ENCODE assay signal across 20 cellular contexts in the genomic region with DNA sequence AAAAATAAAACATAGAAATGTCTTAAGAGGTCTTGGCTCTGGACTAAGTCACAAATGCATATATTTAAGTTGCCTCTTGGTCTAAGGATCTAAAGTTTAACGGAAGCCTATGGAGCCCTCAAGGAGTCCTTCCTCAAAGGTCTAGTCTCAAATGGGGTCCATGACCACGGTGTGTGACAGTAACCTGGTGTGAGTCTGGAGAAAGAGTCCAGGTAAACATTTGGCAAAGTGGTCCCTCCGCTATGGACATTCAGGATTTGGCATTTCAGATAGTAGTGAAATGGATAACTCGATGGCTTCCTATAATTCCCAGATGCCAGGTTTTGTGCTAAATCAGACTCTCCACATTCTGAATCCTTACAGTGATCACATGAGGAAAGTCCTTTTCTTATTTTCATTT. TPM values are rescaled to one million over a fixed set of nuclear protein-coding genes. Genes with fewer than 3 reads are reported as not detected.
DNase-seq lines count a peak whose midpoint lies in the region; ATAC-seq and TF ChIP-seq lines count a peak whose summit lies in the region.
"Had no signal": no experiment of that assay in that cellular context is flagged by ENCODE, and none has a peak within 500 bp of the region (broad histone marks: within the 10 kb centered on the region; RNA-seq: fewer than 3 reads in every experiment).

No MANE protein-coding gene starts in this region.

- no peaks in the 10 kb centered on the region for H3K27me3 Mint-ChIP-seq in activated T-cell treated with anti-CD3 and anti-CD28 coated beads, Interleukin-2, amount 50 U/mL, for 72 hours (ENCODE audit: low read depth)
- no peaks in the 10 kb centered on the region for H3K27me3 Mint-ChIP-seq in activated T-cell treated with anti-CD3 and anti-CD28 coated beads, Interleukin-2, amount 50 U/mL, for 4 hours (ENCODE audit: low read depth)
- H3K27me3 Mint-ChIP-seq in activated T-helper 17 cell treated with anti-CD3 and anti-CD28 coated beads, Interleukin-2, amount 50 U/mL, for 72 hours = no peaks in the 10 kb centered on the region
- no peaks in the 10 kb centered on the region for H3K27me3 Mint-ChIP-seq in naive thymus-derived CD8-positive, alpha-beta T cell

- no peaks in the 10 kb centered on the region for H3K27me3 ChIP-seq in HCT116 (ENCODE audit: insufficient read depth, low read length)
- H3K27me3 ChIP-seq in suprapubic skin = no peaks in the 10 kb centered on the region

- intact Hi-C loops in HCT116 (cut with micrococcal nuclease) = no loop called here

- H3K9me3 ChIP-seq in HCT116 (ENCODE audit: control insufficient read depth in 1 of 2, insufficient read depth in 1 of 2, low read depth in 1 of 2, low read length in 2 of 2) = no peaks in the 10 kb centered on the region
- H3K9me3 ChIP-seq in suprapubic skin = no peaks in the 10 kb centered on the region
- H3K9me3 ChIP-seq: SK-N-SH, thoracic aorta had no signal

- H3K4me1 ChIP-seq in HCT116 (ENCODE audit: control insufficient read depth in 1 of 2, insufficient read depth in 2 of 2, low read length in 2 of 2) (peaks cover 8 to 35% of the 10 kb centered on the region in 2 experiments; a peak in 3 of 4 replicates), suprapubic skin (no peaks in the 10 kb centered on the region)

- H3K4me1 Mint-ChIP-seq in activated T-cell treated with anti-CD3 and anti-CD28 coated beads, Interleukin-2, amount 50 U/mL, for 72 hours (ENCODE audit: low read depth) = peaks cover 94% of the 10 kb centered on the region
- peaks cover 92% of the 10 kb centered on the region for H3K4me1 Mint-ChIP-seq in activated T-cell treated with anti-CD3 and anti-CD28 coated beads, Interleukin-2, amount 50 U/mL, for 4 hours (ENCODE audit: low read depth)
- H3K4me1 Mint-ChIP-seq in activated T-helper 17 cell treated with anti-CD3 and anti-CD28 coated beads, Interleukin-2, amount 50 U/mL, for 72 hours = peaks cover 48% of the 10 kb centered on the region
- peaks cover 44 to 96% (median 93%) of the 10 kb centered on the region in 4 donors for H3K4me1 Mint-ChIP-seq in naive thymus-derived CD8-positive, alpha-beta T cell

- TF ChIP-seq RAD21 in HCT116 (IDR thresholded peaks at IDR 0.05; ENCODE audit: low read depth) = no peak

- no peak for ATAC-seq in activated T-cell treated with anti-CD3 and anti-CD28 coated beads, Interleukin-2, amount 50 U/mL, for 72 hours (replicated peaks in 1 of 2)
- no peak for ATAC-seq in activated T-cell treated with anti-CD3 and anti-CD28 coated beads, Interleukin-2, amount 50 U/mL, for 4 hours
- ATAC-seq in HCT116 (no peak), GM19455 (IDR thresholded peaks at IDR 0.05; ENCODE audit: unreplicated experiment) (no peak), GM21423 (IDR thresholded peaks at IDR 0.05; ENCODE audit: unreplicated experiment) (no peak)
- no peak for ATAC-seq in activated T-helper 17 cell treated with anti-CD3 and anti-CD28 coated beads, Interleukin-2, amount 50 U/mL, for 72 hours (replicated peaks)
- ATAC-seq in naive thymus-derived CD8-positive, alpha-beta T cell = no peak
- ATAC-seq: left lobe of liver had no signal

- TF ChIP-seq CTCF in HCT116 (IDR thresholded peaks at IDR 0.05 in 2 of 3, conservative IDR thresholded peaks at IDR 0.05 in 1 of 3; ENCODE audit: borderline replicate concordance in 1 of 3, insufficient read depth in 1 of 3, low read depth in 2 of 3, low read length in 2 of 3) (no peak), suprapubic skin (IDR thresholded peaks at IDR 0.05) (no peak)

- no peak overlapping the region for H3K9ac ChIP-seq in HCT116 (ENCODE audit: low read length)
- H3K9ac ChIP-seq: KMS-11, SK-N-SH had no signal

- no peaks in the 10 kb centered on the region for H3K36me3 ChIP-seq in HCT116 (ENCODE audit: control insufficient read depth in 1 of 2, insufficient read depth in 2 of 2, low read length in 2 of 2)
- no peaks in the 10 kb centered on the region for H3K36me3 ChIP-seq in suprapubic skin
- H3K36me3 ChIP-seq: thoracic aorta had no signal

- TF ChIP-seq POLR2A in HCT116 (IDR thresholded peaks at IDR 0.05; ENCODE audit: borderline replicate concordance, extremely low read depth, insufficient read depth, insufficient read length) (no peak), suprapubic skin (IDR thresholded peaks at IDR 0.05) (no peak)

- no peak for DNase-seq in activated T-cell treated with anti-CD3 and anti-CD28 coated beads, Interleukin-2, amount 50 U/mL, for 72 hours
- DNase-seq in activated T-cell treated with anti-CD3 and anti-CD28 coated beads, Interleukin-2, amount 50 U/mL, for 4 hours = no peak
- DNase-seq in HCT116 (ENCODE audit: low read depth, low spot score) (no peak), suprapubic skin (ENCODE audit: low spot score in 2 of 2) (no peak)
- no peak for DNase-seq in naive thymus-derived CD8-positive, alpha-beta T cell
- DNase-seq: activated CD4-positive, alpha-beta T cell treated with anti-CD3 and anti-CD28 coated beads for 1 hour; DMS79; endodermal cell; NCI-H1930; NCI-H446 treated with DMSO at 0.1 percent for 48 hours; RPMI8226; SK-N-SH; stimulated activated CD8-positive, alpha-beta memory T cell treated with anti-CD3 and anti-CD28 coated beads, Interleukin-4, amount 100 ng/mL, for 48 hours had no signal

- H3K36me3 Mint-ChIP-seq in activated T-cell treated with anti-CD3 and anti-CD28 coated beads, Interleukin-2, amount 50 U/mL, for 72 hours (ENCODE audit: insufficient read depth in 2 of 2) = peaks cover 31 to 51% of the 10 kb centered on the region in 2 donors
- peaks cover 59% of the 10 kb centered on the region for H3K36me3 Mint-ChIP-seq in activated T-cell treated with anti-CD3 and anti-CD28 coated beads, Interleukin-2, amount 50 U/mL, for 4 hours (ENCODE audit: insufficient read depth)
- peaks cover 95% of the 10 kb centered on the region for H3K36me3 Mint-ChIP-seq in activated T-helper 17 cell treated with anti-CD3 and anti-CD28 coated beads, Interleukin-2, amount 50 U/mL, for 72 hours (ENCODE audit: low read depth)
- peaks cover 16 to 84% (median 43%) of the 10 kb centered on the region in 3 donors for H3K36me3 Mint-ChIP-seq in naive thymus-derived CD8-positive, alpha-beta T cell
- H3K36me3 Mint-ChIP-seq: mesothelial cell of epicardium had no signal

- H2AFZ ChIP-seq in HCT116 (ENCODE audit: low read depth, low read length, poor library complexity, severe bottlenecking) = no peak overlapping the region

- no peaks in the 10 kb centered on the region for H3K9me2 ChIP-seq in HCT116 (ENCODE audit: insufficient read depth)
- H3K9me2 ChIP-seq: SK-N-SH had no signal

- peak overlapping the region; percentile 78 to 84 for H3K4me3 Mint-ChIP-seq in activated T-cell treated with anti-CD3 and anti-CD28 coated beads, Interleukin-2, amount 50 U/mL, for 72 hours
- H3K4me3 Mint-ChIP-seq in activated T-cell treated with anti-CD3 and anti-CD28 coated beads, Interleukin-2, amount 50 U/mL, for 4 hours = no peak overlapping the region
- peak overlapping the region; percentile 85 for H3K4me3 Mint-ChIP-seq in activated T-helper 17 cell treated with anti-CD3 and anti-CD28 coated beads, Interleukin-2, amount 50 U/mL, for 72 hours
- H3K4me3 Mint-ChIP-seq in naive thymus-derived CD8-positive, alpha-beta T cell = peak overlapping the region; percentile 60 to 91 (median 80)
- H3K4me3 Mint-ChIP-seq: endodermal cell, mesothelial cell of epicardium had no signal

- 74% methylated on average over 4 of the region's 4 CpGs for WGBS in suprapubic skin

- no peaks in the 10 kb centered on the region for H4K20me1 ChIP-seq in HCT116 (ENCODE audit: insufficient read depth)

- CTCF ChIA-PET in HCT116 (lab: Charles Lee) = no interaction called here

- RAD21 ChIA-PET in HCT116 (lab: Charles Lee; ENCODE audit: low non-redundant PET in 1 of 2, low total read pairs in 2 of 2, uncharacterized antibody in 2 of 2, unreplicated experiment in 2 of 2) = no interaction called here

- H3K27ac ChIP-seq in HCT116 (ENCODE audit: low read depth, low read length) (no peak overlapping the region), suprapubic skin (no peak overlapping the region)
- H3K27ac ChIP-seq: KMS-11, thoracic aorta had no signal

- H3K79me2 ChIP-seq in HCT116 (ENCODE audit: insufficient read depth, low read length) = no peaks in the 10 kb centered on the region

- no TSS peak for BruUV-seq in HCT116 (replicated peaks; lab: Mats Ljungman, UMichigan)

- H3K9me3 Mint-ChIP-seq in activated T-cell treated with anti-CD3 and anti-CD28 coated beads, Interleukin-2, amount 50 U/mL, for 72 hours = no peaks in the 10 kb centered on the region
- H3K9me3 Mint-ChIP-seq in activated T-cell treated with anti-CD3 and anti-CD28 coated beads, Interleukin-2, amount 50 U/mL, for 4 hours = no peaks in the 10 kb centered on the region
- H3K9me3 Mint-ChIP-seq in activated T-helper 17 cell treated with anti-CD3 and anti-CD28 coated beads, Interleukin-2, amount 50 U/mL, for 72 hours = no peaks in the 10 kb centered on the region
- no peaks in the 10 kb centered on the region for H3K9me3 Mint-ChIP-seq in naive thymus-derived CD8-positive, alpha-beta T cell
- H3K9me3 Mint-ChIP-seq: endodermal cell, mesothelial cell of epicardium had no signal

- TF ChIP-seq EP300 in suprapubic skin (IDR thresholded peaks at IDR 0.05) = no peak

- POLR2A ChIA-PET in HCT116 (lab: Charles Lee) = interaction anchor here (1.0 kb wide), 1 partner anchor 10 kb away, joined by 4 read pairs; no protein-coding TSS in a partner anchor
- POLR2A ChIA-PET in naive thymus-derived CD8-positive, alpha-beta T cell (lab: Charles Lee) = interaction anchor here (0.7 to 5.1 kb wide), 9 partner anchors 11 to 68 kb away, joined by 3 to 79 read pairs (median 11); partner anchors contain the start of gene RHOH

- H3K4me3 ChIP-seq in HCT116 (replicated peaks in 1 of 2; ENCODE audit: low read depth in 1 of 2, low read length in 2 of 2) = no peak overlapping the region
- no peak overlapping the region for H3K4me3 ChIP-seq in suprapubic skin
- H3K4me3 ChIP-seq: thoracic aorta had no signal

- H3K27ac Mint-ChIP-seq in activated T-cell treated with anti-CD3 and anti-CD28 coated beads, Interleukin-2, amount 50 U/mL, for 72 hours = peak overlapping the region; percentile 97
- peak overlapping the region; percentile 84 for H3K27ac Mint-ChIP-seq in activated T-helper 17 cell treated with anti-CD3 and anti-CD28 coated beads, Interleukin-2, amount 50 U/mL, for 72 hours
- peak overlapping the region; percentile 94 to 98 (median 96) for H3K27ac Mint-ChIP-seq in naive thymus-derived CD8-positive, alpha-beta T cell
- H3K27ac Mint-ChIP-seq: endodermal cell, mesothelial cell of epicardium had no signal

- peak overlapping the region; percentile 14; the same call in 1 of the 2 replicates for H3K4me2 ChIP-seq in HCT116 (ENCODE audit: low read length)
- H3K4me2 ChIP-seq: KMS-11, SK-N-SH had no signal

TF ChIP-seq in HCT116, 20 proteins besides CTCF, POLR2A, EP300 and RAD21 (continues in another document):
- no peak for TF ChIP-seq ZNF274 (IDR thresholded peaks at IDR 0.05; ENCODE audit: low read depth, low read length)

RNA-seq across cellular contexts. Expression of gene RHOH, which starts 44.2 kb away (rescaled TPM):
- 100 to 1,000 TPM; 150 to 182 TPM for total RNA-seq in activated T-cell treated with anti-CD3 and anti-CD28 coated beads, Interleukin-2, amount 50 U/mL, for 72 hours
- 100 to 1,000 TPM; 164 to 204 (median 170) TPM for total RNA-seq in activated T-cell treated with anti-CD3 and anti-CD28 coated beads, Interleukin-2, amount 50 U/mL, for 4 hours
- total RNA-seq in HCT116 (2021; ENCODE audit: unreplicated experiment) = 0.74 TPM
- polyA plus RNA-seq in HCT116 (2012) = 0.01 and 0.03 TPM in 2 replicates
- 100 to 1,000 TPM; 107 to 117 TPM for total RNA-seq in activated T-helper 17 cell treated with anti-CD3 and anti-CD28 coated beads, Interleukin-2, amount 50 U/mL, for 72 hours
- 100 to 1,000 TPM; 233 to 249 TPM for total RNA-seq in naive thymus-derived CD8-positive, alpha-beta T cell
- 100 to 1,000 TPM; 328 to 416 (median 383) TPM for polyA plus RNA-seq in naive thymus-derived CD8-positive, alpha-beta T cell
- 1 to 10 TPM in 3 of 4 donors, under 1 TPM in 1; 0.91 to 3.5 (median 1.5) TPM for total RNA-seq in suprapubic skin
- polyA plus RNA-seq: SK-N-SH had no signal

Comparison
In these comparisons a context has a peak if more than half of its experiments do, and no peak if none do; other contexts are left out.
1. RNA of gene RHOH, which starts 44.2 kb away (total RNA-seq): 233 to 249 TPM in naive thymus-derived CD8-positive, alpha-beta T cell, 150 to 182 TPM in activated T-cell treated with anti-CD3 and anti-CD28 coated beads, Interleukin-2, amount 50 U/mL, for 72 hours, 164 to 204 TPM in activated T-cell treated with anti-CD3 and anti-CD28 coated beads, Interleukin-2, amount 50 U/mL, for 4 hours and 107 to 117 TPM in activated T-helper 17 cell treated with anti-CD3 and anti-CD28 coated beads, Interleukin-2, amount 50 U/mL, for 72 hours; 0.91 to 3.5 TPM in suprapubic skin and 0.74 TPM in HCT116 (single experiment); every median in the first group is over 10 times any median in the second.
2. Peak in every context shown above with its lines, with median percentiles within 50 percentile points of each other: H3K27ac Mint-ChIP-seq.